Comparison of ENCODE assay signal across 19 cellular contexts in genomic region chr6:87736809-87737540, GRCh38. TPM values are rescaled to one million over a fixed set of nuclear protein-coding genes. Genes with fewer than 3 reads are reported as not detected.
DNase-seq lines count a peak whose midpoint lies in the region; ATAC-seq, FAIRE-seq and TF ChIP-seq lines count a peak whose summit lies in the region.
"Had no signal": no experiment of that assay in that cellular context is flagged by ENCODE, and none has a peak within 500 bp of the region (broad histone marks: within the 10 kb centered on the region; RNA-seq: fewer than 3 reads in every experiment).

No MANE protein-coding gene starts in this region.

- peaks cover under 1 to 1% of the 10 kb centered on the region in 2 donors for H3K36me3 Mint-ChIP-seq in CD4-positive, alpha-beta memory T cell
- H3K36me3 Mint-ChIP-seq in activated T-helper 2 cell treated with anti-CD3 and anti-CD28 coated beads, Interferon-gamma antibody, Interleukin-2, Interleukin-4, amounts not matched to agents 10 μg/mL and 5 μg/mL and 100 μg/mL, durations not matched to agents 14 hours and 24 hours and 36 hours (ENCODE audit: low read depth), result no peaks in the 10 kb centered on the region

- H3K36me3 ChIP-seq in CD4-positive, alpha-beta memory T cell (ENCODE audit: insufficient read depth, low read length), result no peaks in the 10 kb centered on the region
- H3K36me3 ChIP-seq: left ventricle myocardium inferior, pancreas, transverse colon had no signal

- CTCF ChIA-PET in CD4-positive, alpha-beta memory T cell (lab: Charles Lee; ENCODE audit: partially characterized antibody), result no interaction called here

- no peak overlapping the region for H3K4me3 ChIP-seq in CD4-positive, alpha-beta memory T cell (ENCODE audit: low read length in 2 of 2)
- H3K4me3 ChIP-seq: left ventricle myocardium inferior, pancreas, transverse colon had no signal

- peak; percentile 43 for ATAC-seq in HG03442 (IDR thresholded peaks at IDR 0.05; ENCODE audit: unreplicated experiment)
- no peak for ATAC-seq in SK-N-SH treated with all-trans-retinoic acid at 6 μM for 48 hours
- ATAC-seq: pancreas had no signal

- no peaks in the 10 kb centered on the region for H3K27me3 Mint-ChIP-seq in CD4-positive, alpha-beta memory T cell
- no peaks in the 10 kb centered on the region for H3K27me3 Mint-ChIP-seq in activated T-helper 2 cell treated with anti-CD3 and anti-CD28 coated beads, Interferon-gamma antibody, Interleukin-2, Interleukin-4, amounts not matched to agents 10 μg/mL and 5 μg/mL and 100 μg/mL, durations not matched to agents 14 hours and 24 hours and 36 hours (ENCODE audit: low read depth)

- peak overlapping the region; percentile 32 for H3K27ac ChIP-seq in CD4-positive, alpha-beta memory T cell (ENCODE audit: low read depth, low read length)
- H3K27ac ChIP-seq: HL-60, left ventricle myocardium inferior, pancreas, transverse colon had no signal

- peak overlapping the region; percentile 58 to 89 (median 80) for H3K27ac Mint-ChIP-seq in CD4-positive, alpha-beta memory T cell
- H3K27ac Mint-ChIP-seq in activated T-helper 2 cell treated with anti-CD3 and anti-CD28 coated beads, Interferon-gamma antibody, Interleukin-2, Interleukin-4, amounts not matched to agents 10 μg/mL and 5 μg/mL and 100 μg/mL, durations not matched to agents 14 hours and 24 hours and 36 hours, result peak overlapping the region; percentile 60

- H3K4me3 Mint-ChIP-seq in CD4-positive, alpha-beta memory T cell, result peak overlapping the region in 7 of 8 donors; percentile 0 to 73 (median 48)
- no peak overlapping the region for H3K4me3 Mint-ChIP-seq in activated T-helper 2 cell treated with anti-CD3 and anti-CD28 coated beads, Interferon-gamma antibody, Interleukin-2, Interleukin-4, amounts not matched to agents 10 μg/mL and 5 μg/mL and 100 μg/mL, durations not matched to agents 14 hours and 24 hours and 36 hours (ENCODE audit: low read depth)

- peaks cover 0 to 4% (median 2%) of the 10 kb centered on the region in 8 donors for H3K9me3 Mint-ChIP-seq in CD4-positive, alpha-beta memory T cell
- H3K9me3 Mint-ChIP-seq in activated T-helper 2 cell treated with anti-CD3 and anti-CD28 coated beads, Interferon-gamma antibody, Interleukin-2, Interleukin-4, amounts not matched to agents 10 μg/mL and 5 μg/mL and 100 μg/mL, durations not matched to agents 14 hours and 24 hours and 36 hours, result no peaks in the 10 kb centered on the region

- peak in 1 of 5 donors; percentile 18 for DNase-seq in CD4-positive, alpha-beta memory T cell
- DNase-seq in GM12891 (ENCODE audit: insufficient read length, low spot score) (no peak), DMS79 (lab: John Stamatoyannopoulos, UW) (no peak), KBM-7 (no peak), T-helper 9 cell (no peak)
- no peak for DNase-seq in activated T-helper 2 cell treated with anti-CD3 and anti-CD28 coated beads, Interferon-gamma antibody, Interleukin-2, Interleukin-4, amounts not matched to agents 10 μg/mL and 5 μg/mL and 100 μg/mL, durations not matched to agents 14 hours and 24 hours and 36 hours (ENCODE audit: low spot score)
- DNase-seq: activated gamma-delta T cell, AML-193, aorta, KG1, left ventricle myocardium inferior, NCI-H1105, NCI-H2227 treated with DMSO at 0.1 percent for 48 hours, pancreas, transverse colon had no signal

- no peaks in the 10 kb centered on the region for H3K9me3 ChIP-seq in CD4-positive, alpha-beta memory T cell (ENCODE audit: control insufficient read depth in 1 of 2, low read length in 2 of 2)
- H3K9me3 ChIP-seq: left ventricle myocardium inferior, pancreas, transverse colon had no signal

- FAIRE-seq in GM12891 (lab: Jason Lieb, UNC), result peak; percentile 45
- FAIRE-seq: frontal cortex, pancreas had no signal

- in situ Hi-C loops in KBM-7 (cut with MboI; ENCODE audit: low pct_unique_long_range_greater_than_20kb, low sequenced_read_pairs), result no loop called here

- intact Hi-C loops in CD4-positive, alpha-beta memory T cell (cut with micrococcal nuclease), result no loop called here
- intact Hi-C loops in activated T-helper 2 cell treated with anti-CD3 and anti-CD28 coated beads, Interferon-gamma antibody, Interleukin-2, Interleukin-4, amounts not matched to agents 10 μg/mL and 5 μg/mL and 100 μg/mL, durations not matched to agents 14 hours and 24 hours and 36 hours (cut with micrococcal nuclease), result loop anchor here (5.0 kb wide), 1 partner anchor 170 kb away; no protein-coding TSS in a partner anchor

- POLR2A ChIA-PET in CD4-positive, alpha-beta memory T cell (lab: Charles Lee; ENCODE audit: partially characterized antibody), result interaction anchor here (8.1 kb wide), 1 partner anchor 37 kb away, joined by 109 read pairs; the partner anchor contains the start of gene AKIRIN2

- no peaks in the 10 kb centered on the region for H3K27me3 ChIP-seq in CD4-positive, alpha-beta memory T cell (ENCODE audit: insufficient read depth, low read length)
- H3K27me3 ChIP-seq: pancreas, transverse colon had no signal

- peaks cover 26 to 49% (median 34%) of the 10 kb centered on the region in 4 donors for H3K4me1 Mint-ChIP-seq in CD4-positive, alpha-beta memory T cell
- H3K4me1 Mint-ChIP-seq in activated T-helper 2 cell treated with anti-CD3 and anti-CD28 coated beads, Interferon-gamma antibody, Interleukin-2, Interleukin-4, amounts not matched to agents 10 μg/mL and 5 μg/mL and 100 μg/mL, durations not matched to agents 14 hours and 24 hours and 36 hours (ENCODE audit: low read depth), result peaks cover 30% of the 10 kb centered on the region

- peaks cover 45% of the 10 kb centered on the region for H3K4me1 ChIP-seq in CD4-positive, alpha-beta memory T cell (ENCODE audit: insufficient read depth, low read length)

- TF ChIP-seq POLR2A in GM12891 (IDR thresholded peaks at IDR 0.05; ENCODE audit: low read depth, low read length), result no peak

TF ChIP-seq in GM12891, 5 proteins besides CTCF, POLR2A, EP300 and RAD21:
- TF ChIP-seq PAX5 (IDR thresholded peaks at IDR 0.05; ENCODE audit: insufficient read depth, low read length, severe bottlenecking) (no peak), SPI1 (IDR thresholded peaks at IDR 0.05; ENCODE audit: low read depth, low read length) (no peak), POU2F2 (IDR thresholded peaks at IDR 0.05; ENCODE audit: low read depth, low read length) (no peak), POLR2AphosphoS5 (IDR thresholded peaks at IDR 0.05; ENCODE audit: low read depth, low read length) (no peak), TAF1 (IDR thresholded peaks at IDR 0.05; ENCODE audit: low read depth, low read length) (no peak)

TF ChIP-seq in SK-N-SH treated with all-trans-retinoic acid at 6 μM for 48 hours, 23 proteins besides CTCF, POLR2A, EP300 and RAD21 (continues in another document):
- no peak for TF ChIP-seq RARB (CRISPR knock-in tag; IDR thresholded peaks at IDR 0.05)
- TF ChIP-seq CSDC2 (CRISPR knock-in tag; IDR thresholded peaks at IDR 0.05), result no peak
- no peak for TF ChIP-seq ZNF8 (CRISPR knock-in tag; IDR thresholded peaks at IDR 0.05)
- no peak for TF ChIP-seq ZC3H10 (CRISPR knock-in tag; IDR thresholded peaks at IDR 0.05)
- no peak for TF ChIP-seq TCF4 (CRISPR knock-in tag; IDR thresholded peaks at IDR 0.05; ENCODE audit: borderline replicate concordance)
- no peak for TF ChIP-seq BACH2 (CRISPR knock-in tag; IDR thresholded peaks at IDR 0.05; ENCODE audit: borderline replicate concordance)
- no peak for TF ChIP-seq POU6F1 (CRISPR knock-in tag; IDR thresholded peaks at IDR 0.05; ENCODE audit: borderline replicate concordance, low read depth)
- TF ChIP-seq TOX (CRISPR knock-in tag; IDR thresholded peaks at IDR 0.05; ENCODE audit: borderline replicate concordance), result no peak
- no peak for TF ChIP-seq ARNTL (CRISPR knock-in tag; IDR thresholded peaks at IDR 0.05; ENCODE audit: borderline replicate concordance, low read depth)
- no peak for TF ChIP-seq ESRRG (CRISPR knock-in tag; IDR thresholded peaks at IDR 0.05)
- TF ChIP-seq TSHZ2 (CRISPR knock-in tag; IDR thresholded peaks at IDR 0.05), result no peak

RNA-seq across cellular contexts. Expression of gene AKIRIN2, which starts 34.9 kb away (rescaled TPM):
- total RNA-seq in CD4-positive, alpha-beta memory T cell, result 10 to 100 TPM; 68.6 to 69.8 TPM
- 10 to 100 TPM; 49.3 to 51.7 TPM for polyA plus RNA-seq in CD4-positive, alpha-beta memory T cell
- polyA plus RNA-seq in GM12891 (2012; ENCODE audit: low read depth, missing spikeins), result 50.7 TPM
- total RNA-seq in activated T-helper 2 cell treated with anti-CD3 and anti-CD28 coated beads, Interferon-gamma antibody, Interleukin-2, Interleukin-4, amounts not matched to agents 10 μg/mL and 5 μg/mL and 100 μg/mL, durations not matched to agents 14 hours and 24 hours and 36 hours, result 41.9 and 42.0 TPM in 2 replicates
